Comparison of ENCODE assay signal across 1 cellular context in the genomic region with DNA sequence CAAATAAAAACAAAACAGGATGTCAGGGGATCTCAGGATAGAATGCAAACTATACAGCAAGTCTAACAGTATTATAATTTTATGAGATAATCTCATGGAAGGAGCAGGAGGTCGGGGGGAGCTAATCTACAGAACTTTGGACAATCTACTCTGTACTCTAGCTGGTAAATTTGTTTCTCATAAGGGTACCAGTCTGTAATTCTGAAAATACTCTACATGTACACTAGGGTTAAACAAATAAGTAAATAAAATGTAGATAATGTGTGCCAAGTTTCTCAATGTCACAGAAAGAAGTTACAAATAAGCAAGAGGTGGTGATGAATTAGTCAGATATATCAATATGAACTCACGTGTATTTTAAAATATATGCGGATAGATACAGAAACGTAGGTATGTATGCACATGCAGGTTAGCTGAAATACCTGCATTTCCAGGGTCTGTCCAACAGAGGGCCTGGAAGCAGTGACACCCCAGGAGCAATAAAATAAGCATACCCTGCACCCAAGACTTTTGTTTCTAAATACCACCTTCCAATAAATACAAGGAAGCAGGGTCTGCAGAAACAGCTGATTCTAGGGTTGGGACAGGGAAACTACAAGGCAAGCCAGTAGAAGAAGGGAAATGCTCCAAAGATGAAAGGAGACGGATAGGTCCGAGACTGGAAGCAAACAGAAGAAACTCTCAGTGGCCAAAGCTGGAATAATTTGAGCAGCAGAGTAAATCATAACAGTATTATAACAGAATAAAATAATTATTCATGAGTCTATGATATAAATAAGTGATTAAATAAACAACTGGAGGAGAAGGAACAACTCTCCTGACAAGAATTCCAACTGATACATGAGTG.
TF ChIP-seq lines count a peak whose summit lies in the region.

No MANE protein-coding gene starts in this region.

TF ChIP-seq in H1, 55 proteins besides CTCF, POLR2A, EP300 and RAD21:
- TF ChIP-seq JUN (IDR thresholded peaks at IDR 0.05; ENCODE audit: low read depth, low read length): no peak
- no peak for TF ChIP-seq CEBPB (IDR thresholded peaks at IDR 0.05; ENCODE audit: low read depth, low read length)
- no peak for TF ChIP-seq PHF8 (conservative IDR thresholded peaks at IDR 0.05; ENCODE audit: low read depth, low read length)
- TF ChIP-seq NRF1 (IDR thresholded peaks at IDR 0.05; ENCODE audit: low read depth, low read length): no peak
- no peak for TF ChIP-seq TAF7 (optimal IDR thresholded peaks at IDR 0.05; ENCODE audit: borderline replicate concordance, low read depth, low read length)
TF ChIP-seq in H1: peak in this region for 0.
